Comparison of ENCODE assay signal across 29 cellular contexts in the genomic region with DNA sequence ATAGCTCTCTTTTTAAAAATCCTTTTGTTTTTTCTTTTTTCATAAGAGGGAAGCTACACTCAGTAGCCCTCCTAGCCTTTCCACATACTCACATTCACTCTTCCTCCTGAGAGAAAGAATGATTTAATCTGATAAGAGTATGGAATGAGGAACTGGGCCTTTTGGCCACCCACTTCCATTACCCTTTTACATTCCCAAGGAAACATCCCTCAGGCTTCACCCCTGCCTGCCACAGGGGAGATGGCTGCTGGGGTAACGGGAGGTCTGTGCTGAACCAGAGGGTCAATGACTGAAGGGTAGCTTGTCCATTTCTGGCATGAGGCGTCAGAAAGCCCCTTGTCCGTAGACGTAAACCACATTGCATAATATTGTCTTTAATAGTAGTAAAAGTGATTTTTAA.
"Had no signal": no experiment of that assay in that cellular context is flagged by ENCODE, and none has a peak within 500 bp of the region (broad histone marks: within the 10 kb centered on the region; RNA-seq: fewer than 3 reads in every experiment).

No MANE protein-coding gene starts in this region.

- DNase-seq: hypothalamus; kidney glomerular epithelial cell; left cardiac atrium; left ventricle myocardium superior; lower lobe of right lung; mammary epithelial cell; mesenchymal stem cell; naive B cell; natural killer cell; nephron progenitor cell; ovary; stimulated activated CD4-positive, alpha-beta T cell treated with anti-CD3 and anti-CD28 coated beads, Interleukin-12 subunit alpha, Interleukin-12 subunit beta, amount 100 ng/mL, for 4 hours; stimulated activated CD4-positive, alpha-beta T cell treated with anti-CD3 and anti-CD28 coated beads, Interleukin-15, amount 100 ng/mL, for 24 hours; stimulated activated CD4-positive, alpha-beta T cell treated with anti-CD3 and anti-CD28 coated beads, Interleukin-2, amount 100 ng/mL, for 24 hours; stimulated activated CD4-positive, alpha-beta T cell treated with anti-CD3 and anti-CD28 coated beads, Interleukin-4, amount 100 ng/mL, for 1 hour; stimulated activated naive B cell treated with anti-CD40 and anti-IgM and Interleukin-4, amounts not matched to agents 10 μg/mL and 1 μg/mL and 100 μg/mL, for 72 hours; stimulated activated naive CD8-positive, alpha-beta T cell treated with anti-CD3 and anti-CD28 coated beads, Interleukin-15, Interleukin-2, amounts not matched to agents 100 U/mL and 50 U/mL, for 24 hours; stomach; testis; thyroid gland; transverse colon; upper lobe of left lung had no signal

- H3K4me1 ChIP-seq: lower lobe of right lung, neural progenitor cell, right atrium auricular region, stomach, testis, thyroid gland, transverse colon, upper lobe of left lung had no signal

- ATAC-seq: left cardiac atrium; left lobe of liver; left ventricle myocardium superior; lower lobe of right lung; natural killer cell; sciatic nerve; stimulated activated naive B cell treated with anti-CD40 and anti-IgM and Interleukin-4, amounts not matched to agents 10 μg/mL and 1 μg/mL and 100 μg/mL, for 72 hours; stimulated activated naive CD8-positive, alpha-beta T cell treated with anti-CD3 and anti-CD28 coated beads, Interleukin-15, Interleukin-2, amounts not matched to agents 100 U/mL and 50 U/mL, for 24 hours had no signal

- H3K4me1 Mint-ChIP-seq: naive B cell; natural killer cell; neural progenitor cell; stimulated activated naive B cell treated with anti-CD40 and anti-IgM and Interleukin-4, amounts not matched to agents 10 μg/mL and 1 μg/mL and 100 μg/mL, for 72 hours had no signal

- H3K9me3 ChIP-seq: lower lobe of right lung, ovary, right atrium auricular region, stomach, testis, thyroid gland, transverse colon, upper lobe of left lung had no signal

- H3K27ac Mint-ChIP-seq: mesothelial cell of epicardium; naive B cell; natural killer cell; nephron progenitor cell; neural progenitor cell; progenitor cell of endocrine pancreas; stimulated activated naive B cell treated with anti-CD40 and anti-IgM and Interleukin-4, amounts not matched to agents 10 μg/mL and 1 μg/mL and 100 μg/mL, for 72 hours had no signal

- H3K9me3 Mint-ChIP-seq: mesothelial cell of epicardium; naive B cell; nephron progenitor cell; neural progenitor cell; stimulated activated naive B cell treated with anti-CD40 and anti-IgM and Interleukin-4, amounts not matched to agents 10 μg/mL and 1 μg/mL and 100 μg/mL, for 72 hours had no signal

- H3K27me3 Mint-ChIP-seq: progenitor cell of endocrine pancreas had no signal

- H3K36me3 ChIP-seq: lower lobe of right lung, neural progenitor cell, ovary, right atrium auricular region, stomach, thyroid gland, transverse colon, upper lobe of left lung had no signal

- H3K27ac ChIP-seq: lower lobe of right lung, neural progenitor cell, ovary, right atrium auricular region, skin epidermis, stomach, testis, thyroid gland, transverse colon, upper lobe of left lung had no signal

- H3K4me2 ChIP-seq: neural progenitor cell had no signal

- H3K4me3 ChIP-seq: lower lobe of right lung, neural progenitor cell, ovary, right atrium auricular region, skin epidermis, stomach, testis, thyroid gland, transverse colon, upper lobe of left lung had no signal

- H3K9ac ChIP-seq: neural progenitor cell had no signal

- H3K27me3 ChIP-seq: neural progenitor cell, ovary, right atrium auricular region, stomach, testis, thyroid gland, transverse colon, upper lobe of left lung had no signal

- H3K36me3 Mint-ChIP-seq: mesothelial cell of epicardium; naive B cell; natural killer cell; neural progenitor cell; stimulated activated naive B cell treated with anti-CD40 and anti-IgM and Interleukin-4, amounts not matched to agents 10 μg/mL and 1 μg/mL and 100 μg/mL, for 72 hours had no signal

- H3K4me3 Mint-ChIP-seq: mesothelial cell of epicardium; naive B cell; natural killer cell; nephron progenitor cell; neural progenitor cell; stimulated activated naive B cell treated with anti-CD40 and anti-IgM and Interleukin-4, amounts not matched to agents 10 μg/mL and 1 μg/mL and 100 μg/mL, for 72 hours had no signal

- H2AFZ ChIP-seq: neural progenitor cell had no signal
